In the genomic region with DNA sequence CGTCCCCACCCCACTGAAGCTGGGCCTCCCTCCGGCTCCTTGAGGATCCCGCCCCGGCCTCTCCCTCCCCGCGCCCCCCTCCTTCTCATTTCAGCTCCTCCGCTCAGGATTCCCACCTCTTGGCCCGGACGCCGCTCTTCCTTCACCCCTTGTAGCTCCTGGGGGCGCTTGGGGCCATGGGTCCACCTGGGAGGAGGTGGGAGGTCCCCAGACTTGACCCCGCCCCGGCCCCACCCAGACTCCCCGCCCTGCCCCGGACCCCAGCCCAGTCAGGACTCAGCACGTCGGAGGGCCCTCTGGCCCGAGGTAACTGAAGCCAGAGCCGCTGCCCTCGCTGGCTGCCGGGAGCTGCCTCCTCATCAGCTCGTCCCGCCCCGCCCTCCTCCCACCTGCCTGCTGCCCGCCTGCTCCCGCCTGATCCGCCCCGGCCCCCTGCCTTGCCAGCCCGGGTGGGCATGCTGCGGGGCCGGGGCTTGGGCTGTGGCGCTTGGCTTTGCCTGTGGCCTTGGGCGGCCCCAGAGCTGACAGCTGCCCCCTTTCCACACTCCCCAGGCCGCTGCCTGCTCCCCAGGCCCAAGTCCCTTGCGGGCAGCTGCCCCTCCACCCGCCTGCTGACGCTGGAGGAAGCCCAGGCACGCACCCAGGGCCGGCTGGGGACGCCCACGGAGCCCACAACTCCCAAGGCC, we compare ENCODE assay signal across 18 cellular contexts. TPM values are rescaled to one million over a fixed set of nuclear protein-coding genes. Genes with fewer than 3 reads are reported as not detected.
DNase-seq lines count a peak whose midpoint lies in the region; ATAC-seq and TF ChIP-seq lines count a peak whose summit lies in the region.
"Had no signal": no experiment of that assay in that cellular context is flagged by ENCODE, and none has a peak within 500 bp of the region (broad histone marks: within the 10 kb centered on the region; RNA-seq: fewer than 3 reads in every experiment).

No MANE protein-coding gene starts in this region.

- no peaks in the 10 kb centered on the region for H3K27me3 ChIP-seq in hepatocyte

- TF ChIP-seq CTCF in hepatocyte (IDR thresholded peaks at IDR 0.05; ENCODE audit: poor library complexity): no peak

- peak overlapping the region; percentile 29 for H3K4me2 ChIP-seq in hepatocyte

- H3K4me1 Mint-ChIP-seq in stimulated activated naive B cell treated with anti-CD40 and anti-IgM and Interleukin-4, amounts not matched to agents 10 μg/mL and 1 μg/mL and 100 μg/mL, for 72 hours: peaks cover 4% of the 10 kb centered on the region in 2 donors

- no peaks in the 10 kb centered on the region for H3K79me2 ChIP-seq in hepatocyte

- no peaks in the 10 kb centered on the region for H3K4me1 ChIP-seq in hepatocyte (ENCODE audit: insufficient read depth)
- H3K4me1 ChIP-seq: Caco-2 had no signal

- no peak overlapping the region for H2AFZ ChIP-seq in hepatocyte

- ATAC-seq in Right ventricle myocardium superior (ENCODE audit: poor library complexity) (no peak), left ventricle myocardium superior (no peak), GM21737 (IDR thresholded peaks at IDR 0.05; ENCODE audit: unreplicated experiment) (no peak), HG03521 (IDR thresholded peaks at IDR 0.05; ENCODE audit: unreplicated experiment) (no peak)
- ATAC-seq in stimulated activated naive B cell treated with anti-CD40 and anti-IgM and Interleukin-4, amounts not matched to agents 10 μg/mL and 1 μg/mL and 100 μg/mL, for 72 hours (replicated peaks): no peak
- ATAC-seq: PC-3 had no signal

- no peaks in the 10 kb centered on the region for H3K9me2 ChIP-seq in hepatocyte (replicated peaks; ENCODE audit: insufficient read depth)

- peaks cover 0 to 5% of the 10 kb centered on the region in 2 donors for H3K36me3 Mint-ChIP-seq in stimulated activated naive B cell treated with anti-CD40 and anti-IgM and Interleukin-4, amounts not matched to agents 10 μg/mL and 1 μg/mL and 100 μg/mL, for 72 hours

- H3K9me3 Mint-ChIP-seq in stimulated activated naive B cell treated with anti-CD40 and anti-IgM and Interleukin-4, amounts not matched to agents 10 μg/mL and 1 μg/mL and 100 μg/mL, for 72 hours: no peaks in the 10 kb centered on the region
- H3K9me3 Mint-ChIP-seq: IgD-negative memory B cell had no signal

- no peak overlapping the region for H3K4me3 Mint-ChIP-seq in stimulated activated naive B cell treated with anti-CD40 and anti-IgM and Interleukin-4, amounts not matched to agents 10 μg/mL and 1 μg/mL and 100 μg/mL, for 72 hours
- H3K4me3 Mint-ChIP-seq: IgD-negative memory B cell had no signal

- H3K27ac ChIP-seq in hepatocyte: no peak overlapping the region
- H3K27ac ChIP-seq: C4-2B, SK-N-MC had no signal

- DNase-seq in Right ventricle myocardium superior (peak; percentile 36), left ventricle myocardium superior (no peak), hepatocyte (ENCODE audit: low spot score) (peak; percentile 46), iPS-NIHi7 (ENCODE audit: extremely low spot score) (peak; percentile 93), NCI-H2107 (lab: John Stamatoyannopoulos, UW) (no peak)
- DNase-seq in stimulated activated naive B cell treated with anti-CD40 and anti-IgM and Interleukin-4, amounts not matched to agents 10 μg/mL and 1 μg/mL and 100 μg/mL, for 72 hours: no peak
- DNase-seq: Caco-2, GOT3, NCI-H1436 treated with DMSO at 0.1 percent for 48 hours, NCI-H2081, NCI-H524 treated with DMSO at 0.1 percent for 48 hours, PC-3 had no signal

- WGBS in hepatocyte (ENCODE audit: low lambda C conversion rate, missing lambda C conversion rate): 61% methylated on average over 12 of the region's 41 CpGs

- intact Hi-C loops in Right ventricle myocardium superior (cut with DNase I): no loop called here
- intact Hi-C loops in left ventricle myocardium superior (cut with micrococcal nuclease): no loop called here

- H3K4me3 ChIP-seq in hepatocyte: no peak overlapping the region
- H3K4me3 ChIP-seq: SK-N-MC had no signal

- no peak overlapping the region for H3K27ac Mint-ChIP-seq in stimulated activated naive B cell treated with anti-CD40 and anti-IgM and Interleukin-4, amounts not matched to agents 10 μg/mL and 1 μg/mL and 100 μg/mL, for 72 hours
- H3K27ac Mint-ChIP-seq: IgD-negative memory B cell had no signal

- H3K36me3 ChIP-seq in hepatocyte (replicated peaks; ENCODE audit: insufficient read depth, low read depth): no peaks in the 10 kb centered on the region

- H3K9me3 ChIP-seq in hepatocyte (ENCODE audit: low read depth): no peaks in the 10 kb centered on the region
- H3K9me3 ChIP-seq: Caco-2 had no signal

- H4K20me1 ChIP-seq in hepatocyte (ENCODE audit: insufficient read depth, poor library complexity, severe bottlenecking): no peaks in the 10 kb centered on the region

- H3K27me3 Mint-ChIP-seq in stimulated activated naive B cell treated with anti-CD40 and anti-IgM and Interleukin-4, amounts not matched to agents 10 μg/mL and 1 μg/mL and 100 μg/mL, for 72 hours: no peaks in the 10 kb centered on the region
- H3K27me3 Mint-ChIP-seq: IgD-negative memory B cell had no signal

RNA-seq across cellular contexts. Expression of a gene that starts 9.2 kb away (rescaled TPM):
- total RNA-seq in Right ventricle myocardium superior (3.0 TPM), left ventricle myocardium superior (4.2 TPM), hepatocyte (0.84 and 6.7 TPM in 2 replicates)
- 7.9 and 11.4 TPM in 2 replicates for polyA plus RNA-seq in hepatocyte
- polyA plus RNA-seq: IgD-negative memory B cell had no signal

RNA-seq across cellular contexts. Expression of a gene that starts 26.6 kb away (rescaled TPM):
- 5.9 TPM for total RNA-seq in Right ventricle myocardium superior
- 5.2 TPM for total RNA-seq in left ventricle myocardium superior
- 3.7 and 12.2 TPM in 2 replicates for total RNA-seq in hepatocyte
- 26.5 and 30.7 TPM in 2 replicates for polyA plus RNA-seq in hepatocyte

RNA-seq across cellular contexts. Expression of a gene that starts 27.7 kb away (rescaled TPM):
- 570 TPM for total RNA-seq in Right ventricle myocardium superior
- 676 TPM for total RNA-seq in left ventricle myocardium superior
- 7.1 and 14.2 TPM in 2 replicates for total RNA-seq in hepatocyte
- polyA plus RNA-seq in hepatocyte: 235 and 240 TPM in 2 replicates
- total RNA-seq: G401, PC-3 had no signal
- polyA plus RNA-seq: IgD-negative memory B cell had no signal

RNA-seq across cellular contexts. Expression of a gene that starts 28.1 kb away (rescaled TPM):
- total RNA-seq in Right ventricle myocardium superior (not detected), left ventricle myocardium superior (not detected), hepatocyte (5.1 and 6.8 TPM in 2 replicates)
- 7.1 and 13.9 TPM in 2 replicates for polyA plus RNA-seq in hepatocyte
- total RNA-seq: Caco-2, G401, PC-3 had no signal
- polyA plus RNA-seq: IgD-negative memory B cell had no signal

RNA-seq across cellular contexts. Expression of a gene that starts 36.2 kb away (rescaled TPM):
- 5.2 TPM for total RNA-seq in Right ventricle myocardium superior
- 8.3 TPM for total RNA-seq in left ventricle myocardium superior
- 7.9 and 12.0 TPM in 2 replicates for total RNA-seq in hepatocyte
- 13.6 and 17.6 TPM in 2 replicates for polyA plus RNA-seq in hepatocyte

Comparison
In these comparisons a context has a peak if more than half of its experiments do, and no peak if none do; other contexts are left out.
1. DNase-seq: peak in Right ventricle myocardium superior (single experiment), hepatocyte (single experiment) and iPS-NIHi7 (single experiment); none in left ventricle myocardium superior (single experiment), NCI-H2107 (single experiment) and stimulated activated naive B cell treated with anti-CD40 and anti-IgM and Interleukin-4, amounts not matched to agents 10 μg/mL and 1 μg/mL and 100 μg/mL, for 72 hours (single experiment).
2. RNA of a gene that starts 27.7 kb away (total RNA-seq): 676 TPM in left ventricle myocardium superior (single experiment) and 570 TPM in Right ventricle myocardium superior (single experiment); 7.1 to 14.2 TPM in hepatocyte; every median in the first group is over 10 times any median in the second.